In the genomic region with DNA sequence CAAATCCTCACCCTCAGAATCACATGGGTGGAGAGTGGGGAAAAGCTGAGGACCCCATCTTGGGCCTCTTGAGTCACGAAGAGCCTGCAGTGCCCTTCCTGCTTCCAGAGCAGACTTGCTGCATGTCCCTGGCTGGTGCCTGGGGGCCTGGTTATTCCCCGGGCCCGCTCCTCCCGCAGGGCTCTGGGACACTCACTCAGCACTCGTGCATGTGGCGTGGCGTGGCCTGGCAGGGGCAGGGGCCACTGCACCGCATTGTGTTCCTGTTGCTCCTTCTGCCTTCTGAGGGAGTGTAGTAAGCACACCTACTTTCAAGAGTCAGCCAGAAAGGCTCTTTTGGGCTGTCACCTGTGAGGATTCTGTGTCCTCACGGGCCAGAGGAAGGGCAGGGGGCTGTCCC, we compare ENCODE assay signal across 37 cellular contexts. TPM values are rescaled to one million over a fixed set of nuclear protein-coding genes. Genes with fewer than 3 reads are reported as not detected.
"Had no signal": no experiment of that assay in that cellular context is flagged by ENCODE, and none has a peak within 500 bp of the region (broad histone marks: within the 10 kb centered on the region; RNA-seq: fewer than 3 reads in every experiment).

No MANE protein-coding gene starts in this region.

- H3K27ac ChIP-seq: adrenal gland, ascending aorta, body of pancreas, brain microvascular endothelial cell, breast epithelium, cardiac muscle cell had no signal

- DNase-seq: activated effector memory CD4-positive, alpha-beta T cell treated with anti-CD3 and anti-CD28 coated beads, Interleukin-2, amount 50 U/mL, for 16 hours; activated effector memory CD4-positive, alpha-beta T cell treated with Interleukin-2 at 50 U/mL for 16 hours; activated gamma-delta T cell; activated gamma-delta T cell treated with Interleukin-2 at 50 U/mL for 16 hours; activated naive CD4-positive, alpha-beta T cell; activated naive CD4-positive, alpha-beta T cell treated with anti-CD3 and anti-CD28 coated beads for 36 hours; activated naive CD4-positive, alpha-beta T cell treated with anti-CD3 and anti-CD28 coated beads, Interleukin-2, amount 10 ng/mL, durations not matched to agents 7 days and 5 days; activated naive CD4-positive, alpha-beta T cell treated with anti-CD3 and anti-CD28 coated beads, Interleukin-2, amount 50 U/mL, for 16 hours; activated naive CD4-positive, alpha-beta T cell treated with Interleukin-2 at 50 U/mL for 16 hours; activated naive CD8-positive, alpha-beta T cell treated with anti-CD3 and anti-CD28 coated beads for 36 hours; activated naive CD8-positive, alpha-beta T cell treated with anti-CD3 and anti-CD28 coated beads, Interleukin-2, amount 10 ng/mL, durations not matched to agents 7 days and 5 days; activated naive CD8-positive, alpha-beta T cell treated with anti-CD3 and anti-CD28 coated beads, Interleukin-2, amount 50 U/mL, for 24 hours; activated T-cell treated with anti-CD3 and anti-CD28 coated beads, Interleukin-2, amount 50 U/mL, for 24 hours; activated T-cell treated with anti-CD3 and anti-CD28 coated beads, Interleukin-2, amount 50 U/mL, for 4 hours; activated T-cell treated with anti-CD3 and anti-CD28 coated beads, Interleukin-2, amount 50 U/mL, for 48 hours; activated T-cell treated with anti-CD3 and anti-CD28 coated beads, Interleukin-2, amount 50 U/mL, for 72 hours; adrenal gland; amniotic stem cell; amygdala; anterior cingulate cortex; aorta; body of pancreas; brain microvascular endothelial cell; caudate nucleus; central memory CD4-positive, alpha-beta T cell; cerebellar nuclear complex had no signal

- H3K36me3 ChIP-seq: breast epithelium had no signal

- FAIRE-seq: astrocyte had no signal

- ATAC-seq: activated naive CD4-positive, alpha-beta T cell treated with anti-CD3 and anti-CD28 coated beads, Interleukin-2, amount 50 U/mL, for 72 hours; activated naive CD8-positive, alpha-beta T cell treated with anti-CD3 and anti-CD28 coated beads, Interleukin-2, amount 50 U/mL, for 24 hours; activated T-cell treated with anti-CD3 and anti-CD28 coated beads, Interleukin-2, amount 50 U/mL, for 4 hours; activated T-cell treated with anti-CD3 and anti-CD28 coated beads, Interleukin-2, amount 50 U/mL, for 72 hours; activated T-helper 17 cell treated with anti-CD3 and anti-CD28 coated beads, Interleukin-2, amount 50 U/mL, for 72 hours; body of pancreas had no signal

- H3K4me3 ChIP-seq: adrenal gland, ascending aorta, body of pancreas, breast epithelium, cardiac muscle cell had no signal

- H3K4me1 ChIP-seq: adrenal gland, ascending aorta, body of pancreas, breast epithelium had no signal

- H3K9me3 ChIP-seq: adrenal gland, ascending aorta, body of pancreas, breast epithelium had no signal

- H3K27me3 ChIP-seq: adrenal gland, ascending aorta, body of pancreas, brain microvascular endothelial cell, breast epithelium, cardiac muscle cell had no signal

RNA-seq across cellular contexts. Expression of a gene that starts 33.7 kb away (rescaled TPM):
- total RNA-seq: activated naive CD4-positive, alpha-beta T cell treated with anti-CD3 and anti-CD28 coated beads for 36 hours; activated naive CD4-positive, alpha-beta T cell treated with anti-CD3 and anti-CD28 coated beads, Interleukin-2, amount 50 U/mL, for 72 hours; activated naive CD8-positive, alpha-beta T cell treated with anti-CD3 and anti-CD28 coated beads for 36 hours; activated naive CD8-positive, alpha-beta T cell treated with anti-CD3 and anti-CD28 coated beads, Interleukin-2, amount 10 ng/mL, durations not matched to agents 7 days and 5 days; activated T-cell treated with anti-CD3 and anti-CD28 coated beads, Interleukin-2, amount 50 U/mL, for 4 hours; activated T-cell treated with anti-CD3 and anti-CD28 coated beads, Interleukin-2, amount 50 U/mL, for 72 hours; activated T-helper 1 cell treated with anti-CD3 and anti-CD28 coated beads, Interleukin-12 subunit alpha, Interleukin-12 subunit beta, Interleukin-2, Interleukin-4 antibody, amounts not matched to agents 30 ng/mL and 10 ng/mL and 1 ng/mL, durations not matched to agents 14 hours and 24 hours and 36 hours; activated T-helper 17 cell treated with anti-CD3 and anti-CD28 coated beads, Interleukin-2, amount 50 U/mL, for 72 hours; activated T-helper 2 cell treated with anti-CD3 and anti-CD28 coated beads, Interferon-gamma antibody, Interleukin-2, Interleukin-4, amounts not matched to agents 10 μg/mL and 5 μg/mL and 100 μg/mL, durations not matched to agents 14 hours and 24 hours and 36 hours; adrenal gland; aorta; ascending aorta; astrocyte; body of pancreas; breast epithelium; bronchial epithelial cell; cardiac muscle cell; cerebellum; chondrocyte had no signal
